ENCODE assay signal across 33 cellular contexts in genomic region chr2:145408980-145409379, GRCh38.
"Had no signal": no experiment of that assay in that cellular context is flagged by ENCODE, and none has a peak within 500 bp of the region (broad histone marks: within the 10 kb centered on the region; RNA-seq: fewer than 3 reads in every experiment).

No MANE protein-coding gene starts in this region.

- H3K4me3 ChIP-seq: ascending aorta, gastroesophageal sphincter, neural progenitor cell, psoas muscle, stomach, thyroid gland, upper lobe of left lung, vagina had no signal

- H3K4me1 Mint-ChIP-seq: neural progenitor cell had no signal

- H3K36me3 Mint-ChIP-seq: activated CD4-positive, alpha-beta memory T cell treated with anti-CD3 and anti-CD28 coated beads for 36 hours; activated naive CD4-positive, alpha-beta T cell treated with anti-CD3 and anti-CD28 coated beads, Interleukin-2, amount 10 ng/mL, durations not matched to agents 7 days and 5 days; memory B cell; neural progenitor cell had no signal

- H3K36me3 ChIP-seq: ascending aorta, gastroesophageal sphincter, neural progenitor cell, stomach, thyroid gland, upper lobe of left lung, vagina had no signal

- H2AFZ ChIP-seq: neural progenitor cell, parathyroid adenoma had no signal

- H3K4me1 ChIP-seq: ascending aorta, gastroesophageal sphincter, parathyroid adenoma, psoas muscle, stomach, thyroid gland, upper lobe of left lung, vagina had no signal

- DNase-seq: activated CD4-positive, alpha-beta memory T cell treated with anti-CD3 and anti-CD28 coated beads for 36 hours; activated CD4-positive, alpha-beta T cell treated with anti-CD3 and anti-CD28 coated beads for 48 hours; activated CD8-positive, alpha-beta memory T cell treated with anti-CD3 and anti-CD28 coated beads, Interleukin-2, amount 50 U/mL, for 4 hours; activated gamma-delta T cell; activated naive CD4-positive, alpha-beta T cell treated with anti-CD3 and anti-CD28 coated beads, Interleukin-2, amount 10 ng/mL, durations not matched to agents 7 days and 5 days; activated naive CD8-positive, alpha-beta T cell treated with anti-CD3 and anti-CD28 coated beads, Interleukin-2, amount 10 ng/mL, durations not matched to agents 7 days and 5 days; activated T-cell treated with anti-CD3 and anti-CD28 coated beads, Interleukin-2, amount 50 U/mL, for 1 hour; dermis blood vessel endothelial cell; effector CD8-positive, alpha-beta T cell; hippocampal formation; left colon; naive thymus-derived CD8-positive, alpha-beta T cell; occipital lobe; psoas muscle; right cardiac atrium; stimulated activated CD4-positive, alpha-beta T cell treated with anti-CD3 and anti-CD28 coated beads, Interleukin-15, amount 100 ng/mL, for 24 hours; stimulated activated CD4-positive, alpha-beta T cell treated with anti-CD3 and anti-CD28 coated beads, Interleukin-2, amount 100 ng/mL, for 24 hours; stimulated activated naive B cell treated with anti-CD40 and anti-IgM and Interleukin-4, amounts not matched to agents 10 μg/mL and 1 μg/mL and 100 μg/mL, for 72 hours; stomach; T-helper 9 cell; thyroid gland; upper lobe of left lung had no signal

- FAIRE-seq: colon, endometrium, keratinocyte had no signal

- H3K27ac ChIP-seq: ascending aorta, gastroesophageal sphincter, neural progenitor cell, parathyroid adenoma, psoas muscle, stomach, thyroid gland, upper lobe of left lung, vagina, VCaP had no signal

- H3K27ac Mint-ChIP-seq: activated CD4-positive, alpha-beta memory T cell treated with anti-CD3 and anti-CD28 coated beads for 36 hours; activated naive CD4-positive, alpha-beta T cell treated with anti-CD3 and anti-CD28 coated beads, Interleukin-2, amount 10 ng/mL, durations not matched to agents 7 days and 5 days; activated naive CD8-positive, alpha-beta T cell treated with anti-CD3 and anti-CD28 coated beads, Interleukin-2, amount 10 ng/mL, durations not matched to agents 7 days and 5 days; memory B cell; naive thymus-derived CD8-positive, alpha-beta T cell; neural progenitor cell; stimulated activated naive B cell treated with anti-CD40 and anti-IgM and Interleukin-4, amounts not matched to agents 10 μg/mL and 1 μg/mL and 100 μg/mL, for 72 hours had no signal

- H3K9me3 ChIP-seq: ascending aorta, gastroesophageal sphincter, psoas muscle, stomach, thyroid gland, upper lobe of left lung, vagina had no signal

- H3K4me2 ChIP-seq: neural progenitor cell had no signal

- H3K9me3 Mint-ChIP-seq: activated CD4-positive, alpha-beta memory T cell treated with anti-CD3 and anti-CD28 coated beads for 36 hours; central memory CD8-positive, alpha-beta T cell; memory B cell; neural progenitor cell had no signal

- H3K9ac ChIP-seq: neural progenitor cell, parathyroid adenoma had no signal

- H3K27me3 ChIP-seq: ascending aorta, gastroesophageal sphincter, neural progenitor cell, stomach, thyroid gland, upper lobe of left lung, vagina had no signal

- H3K4me3 Mint-ChIP-seq: activated CD4-positive, alpha-beta memory T cell treated with anti-CD3 and anti-CD28 coated beads for 36 hours; activated naive CD4-positive, alpha-beta T cell treated with anti-CD3 and anti-CD28 coated beads, Interleukin-2, amount 10 ng/mL, durations not matched to agents 7 days and 5 days; activated naive CD8-positive, alpha-beta T cell treated with anti-CD3 and anti-CD28 coated beads, Interleukin-2, amount 10 ng/mL, durations not matched to agents 7 days and 5 days; central memory CD8-positive, alpha-beta T cell; memory B cell; naive thymus-derived CD8-positive, alpha-beta T cell; neural progenitor cell; stimulated activated naive B cell treated with anti-CD40 and anti-IgM and Interleukin-4, amounts not matched to agents 10 μg/mL and 1 μg/mL and 100 μg/mL, for 72 hours had no signal

- ATAC-seq: gastroesophageal sphincter; left colon; naive thymus-derived CD8-positive, alpha-beta T cell; psoas muscle; right cardiac atrium; stimulated activated naive B cell treated with anti-CD40 and anti-IgM and Interleukin-4, amounts not matched to agents 10 μg/mL and 1 μg/mL and 100 μg/mL, for 72 hours had no signal

- H3K79me2 ChIP-seq: parathyroid adenoma had no signal
